ENCODE assay signal across 18 cellular contexts in genomic region chr13:44407891-44408290, GRCh38. TPM values are rescaled to one million over a fixed set of nuclear protein-coding genes. Genes with fewer than 3 reads are reported as not detected.
DNase-seq lines count a peak whose midpoint lies in the region; ATAC-seq and TF ChIP-seq lines count a peak whose summit lies in the region.
"Had no signal": no experiment of that assay in that cellular context is flagged by ENCODE, and none has a peak within 500 bp of the region (broad histone marks: within the 10 kb centered on the region; RNA-seq: fewer than 3 reads in every experiment).

No MANE protein-coding gene starts in this region.

- H3K9me3 ChIP-seq in mucosa of descending colon, result no peaks in the 10 kb centered on the region

- no peak overlapping the region for H3K27ac Mint-ChIP-seq in activated T-helper 2 cell treated with anti-CD3 and anti-CD28 coated beads, Interferon-gamma antibody, Interleukin-2, Interleukin-4, amounts not matched to agents 10 μg/mL and 5 μg/mL and 100 μg/mL, durations not matched to agents 14 hours and 24 hours and 36 hours
- H3K27ac Mint-ChIP-seq: CD8-positive, alpha-beta T cell; IgD-negative memory B cell had no signal

- ATAC-seq in left cardiac atrium (no peak), mucosa of descending colon (no peak)
- ATAC-seq: CD8-positive, alpha-beta T cell had no signal

- H3K4me1 ChIP-seq in mucosa of descending colon (ENCODE audit: low read depth), result peaks cover 9% of the 10 kb centered on the region

- no peaks in the 10 kb centered on the region for H3K9me3 Mint-ChIP-seq in activated T-helper 2 cell treated with anti-CD3 and anti-CD28 coated beads, Interferon-gamma antibody, Interleukin-2, Interleukin-4, amounts not matched to agents 10 μg/mL and 5 μg/mL and 100 μg/mL, durations not matched to agents 14 hours and 24 hours and 36 hours
- H3K9me3 Mint-ChIP-seq: CD8-positive, alpha-beta T cell had no signal

- no peaks in the 10 kb centered on the region for H3K36me3 Mint-ChIP-seq in activated T-helper 2 cell treated with anti-CD3 and anti-CD28 coated beads, Interferon-gamma antibody, Interleukin-2, Interleukin-4, amounts not matched to agents 10 μg/mL and 5 μg/mL and 100 μg/mL, durations not matched to agents 14 hours and 24 hours and 36 hours (ENCODE audit: low read depth)
- H3K36me3 Mint-ChIP-seq: CD8-positive, alpha-beta T cell; IgD-negative memory B cell had no signal

- H3K36me3 ChIP-seq in mucosa of descending colon (ENCODE audit: low read depth), result no peaks in the 10 kb centered on the region

- no peak overlapping the region for H3K4me3 ChIP-seq in mucosa of descending colon

- intact Hi-C loops in cardiac septum (cut with DNase I), result no loop called here
- intact Hi-C loops in left cardiac atrium (cut with DNase I), result loop anchor here in 1 of 2 donors (10.0 kb wide), 1 partner anchor 83 kb away; no protein-coding TSS in a partner anchor
- intact Hi-C loops in activated T-helper 2 cell treated with anti-CD3 and anti-CD28 coated beads, Interferon-gamma antibody, Interleukin-2, Interleukin-4, amounts not matched to agents 10 μg/mL and 5 μg/mL and 100 μg/mL, durations not matched to agents 14 hours and 24 hours and 36 hours (cut with micrococcal nuclease), result no loop called here
- intact Hi-C loops in mucosa of descending colon (cut with DNase I, micrococcal nuclease), result no loop called here

- peaks cover 2% of the 10 kb centered on the region for H3K27me3 Mint-ChIP-seq in activated T-helper 2 cell treated with anti-CD3 and anti-CD28 coated beads, Interferon-gamma antibody, Interleukin-2, Interleukin-4, amounts not matched to agents 10 μg/mL and 5 μg/mL and 100 μg/mL, durations not matched to agents 14 hours and 24 hours and 36 hours (ENCODE audit: low read depth)

- no peaks in the 10 kb centered on the region for H3K4me1 Mint-ChIP-seq in activated T-helper 2 cell treated with anti-CD3 and anti-CD28 coated beads, Interferon-gamma antibody, Interleukin-2, Interleukin-4, amounts not matched to agents 10 μg/mL and 5 μg/mL and 100 μg/mL, durations not matched to agents 14 hours and 24 hours and 36 hours (ENCODE audit: low read depth)
- H3K4me1 Mint-ChIP-seq: IgD-negative memory B cell had no signal

- no peak overlapping the region for H3K4me3 Mint-ChIP-seq in activated T-helper 2 cell treated with anti-CD3 and anti-CD28 coated beads, Interferon-gamma antibody, Interleukin-2, Interleukin-4, amounts not matched to agents 10 μg/mL and 5 μg/mL and 100 μg/mL, durations not matched to agents 14 hours and 24 hours and 36 hours (ENCODE audit: low read depth)
- H3K4me3 Mint-ChIP-seq: CD8-positive, alpha-beta T cell; IgD-negative memory B cell had no signal

- peak; percentile 44 for DNase-seq in cardiac septum (ENCODE audit: low spot score)
- DNase-seq in left cardiac atrium, result no peak
- peak; percentile 26 for DNase-seq in SW480 (ENCODE audit: low spot score)
- DNase-seq in myocyte (ENCODE audit: low read depth), result peak; percentile 32
- no peak for DNase-seq in activated T-helper 2 cell treated with anti-CD3 and anti-CD28 coated beads, Interferon-gamma antibody, Interleukin-2, Interleukin-4, amounts not matched to agents 10 μg/mL and 5 μg/mL and 100 μg/mL, durations not matched to agents 14 hours and 24 hours and 36 hours (ENCODE audit: low spot score)
- no peak for DNase-seq in DMS153 treated with DMSO at 0.1 percent for 48 hours (lab: John Stamatoyannopoulos, UW; ENCODE audit: unreplicated experiment)
- DNase-seq in mucosa of descending colon, result no peak
- DNase-seq: AML-193; C1 segment of cervical spinal cord; CD8-positive, alpha-beta T cell; GOT3; NCI-H524; NCI-H82; SHP77 had no signal

- TF ChIP-seq CTCF in mucosa of descending colon (IDR thresholded peaks at IDR 0.05), result no peak

RNA-seq across cellular contexts. Expression of gene SERP2, which starts 34.3 kb away (rescaled TPM):
- total RNA-seq in cardiac septum (7.9 TPM), left cardiac atrium (10 to 100 TPM; 12.9 to 14.6 TPM), myocyte (1.9 and 2.0 TPM in 2 replicates), mucosa of descending colon (1 to 10 TPM; 3.3 to 6.0 (median 5.8) TPM)
- polyA plus RNA-seq in myocyte (2012), result 3.6 TPM
- 0.25 TPM in 1 of 2 replicates, not detected in the other for total RNA-seq in activated T-helper 2 cell treated with anti-CD3 and anti-CD28 coated beads, Interferon-gamma antibody, Interleukin-2, Interleukin-4, amounts not matched to agents 10 μg/mL and 5 μg/mL and 100 μg/mL, durations not matched to agents 14 hours and 24 hours and 36 hours
- total RNA-seq: A172; CD8-positive, alpha-beta T cell; G401; OCI-LY7 had no signal
- polyA plus RNA-seq: IgD-negative memory B cell had no signal

Comparison
In these comparisons a context has a peak if more than half of its experiments do, and no peak if none do; other contexts are left out.
1. DNase-seq: peak in cardiac septum (single experiment), SW480 (single experiment) and myocyte (single experiment); none in left cardiac atrium (single experiment), activated T-helper 2 cell treated with anti-CD3 and anti-CD28 coated beads, Interferon-gamma antibody, Interleukin-2, Interleukin-4, amounts not matched to agents 10 μg/mL and 5 μg/mL and 100 μg/mL, durations not matched to agents 14 hours and 24 hours and 36 hours (single experiment), DMS153 treated with DMSO at 0.1 percent for 48 hours (single experiment) and mucosa of descending colon (0 of 3).